14 cellular contexts compared by ENCODE assay signal in the genomic region with DNA sequence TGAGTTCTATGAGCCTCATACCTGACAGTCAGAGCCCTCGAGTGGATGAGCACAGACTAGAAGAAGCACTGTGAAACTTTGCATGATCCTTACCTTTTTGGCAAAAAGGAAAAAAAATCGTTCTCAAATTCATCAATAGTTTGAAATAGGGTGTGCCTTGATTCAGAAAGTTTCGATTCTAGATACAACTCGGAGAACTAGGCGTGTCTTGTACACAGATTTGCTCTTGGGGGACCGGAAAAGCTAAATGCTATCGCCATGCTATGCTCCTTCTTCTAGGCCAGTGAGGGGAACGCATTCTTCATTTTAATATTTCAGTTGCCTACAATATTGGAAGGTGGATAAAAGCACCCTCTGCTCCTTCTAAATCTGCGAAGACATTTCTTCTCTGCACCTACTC. TPM values are rescaled to one million over a fixed set of nuclear protein-coding genes. Genes with fewer than 3 reads are reported as not detected.
"Had no signal": no experiment of that assay in that cellular context is flagged by ENCODE, and none has a peak within 500 bp of the region (broad histone marks: within the 10 kb centered on the region; RNA-seq: fewer than 3 reads in every experiment).

No MANE protein-coding gene starts in this region.

- DNase-seq: activated CD4-positive, CD25-positive, alpha-beta regulatory T cell treated with anti-CD3 and anti-CD28 coated beads, Interleukin-2, amount 50 U/mL, for 72 hours; activated gamma-delta T cell treated with Interleukin-2 at 50 U/mL for 16 hours; activated naive CD8-positive, alpha-beta T cell treated with anti-CD3 and anti-CD28 coated beads, Interleukin-2, amount 10 ng/mL, durations not matched to agents 7 days and 5 days; activated T-cell treated with anti-CD3 and anti-CD28 coated beads, Interleukin-2, amount 50 U/mL, for 1 hour; anterior cingulate cortex; dorsolateral prefrontal cortex; stimulated activated CD4-positive, alpha-beta T cell treated with anti-CD3 and anti-CD28 coated beads, Interleukin-15, amount 100 ng/mL, for 24 hours; stimulated activated CD4-positive, alpha-beta T cell treated with anti-CD3 and anti-CD28 coated beads, Interleukin-4, amount 100 ng/mL, for 24 hours; T-helper 17 cell had no signal

- H3K36me3 Mint-ChIP-seq: activated naive CD8-positive, alpha-beta T cell treated with anti-CD3 and anti-CD28 coated beads, Interleukin-2, amount 10 ng/mL, durations not matched to agents 7 days and 5 days had no signal

- FAIRE-seq: endometrium had no signal

- H3K36me3 ChIP-seq: tibial nerve had no signal

- H3K4me3 ChIP-seq: dorsolateral prefrontal cortex, tibial nerve had no signal

- H3K4me3 Mint-ChIP-seq: activated naive CD8-positive, alpha-beta T cell treated with anti-CD3 and anti-CD28 coated beads, Interleukin-2, amount 10 ng/mL, durations not matched to agents 7 days and 5 days; T-helper 17 cell had no signal

- H3K27ac Mint-ChIP-seq: activated naive CD8-positive, alpha-beta T cell treated with anti-CD3 and anti-CD28 coated beads, Interleukin-2, amount 10 ng/mL, durations not matched to agents 7 days and 5 days; T-helper 17 cell had no signal

- H3K9me3 Mint-ChIP-seq: activated naive CD8-positive, alpha-beta T cell treated with anti-CD3 and anti-CD28 coated beads, Interleukin-2, amount 10 ng/mL, durations not matched to agents 7 days and 5 days had no signal

- H3K9me3 ChIP-seq: tibial nerve had no signal

- H3K27me3 ChIP-seq: tibial nerve had no signal

- H3K27ac ChIP-seq: dorsolateral prefrontal cortex, tibial nerve had no signal

- ATAC-seq: T-helper 17 cell had no signal

RNA-seq across cellular contexts. Expression of gene ILDR1, which starts 58.1 kb away (rescaled TPM):
- total RNA-seq: activated CD8-positive, alpha-beta memory T cell treated with anti-CD3 and anti-CD28 coated beads for 36 hours; activated naive CD8-positive, alpha-beta T cell treated with anti-CD3 and anti-CD28 coated beads, Interleukin-2, amount 10 ng/mL, durations not matched to agents 7 days and 5 days; cerebellum; skeletal muscle tissue; tibial nerve had no signal
